ENCODE assay signal across 8 cellular contexts in the genomic region with DNA sequence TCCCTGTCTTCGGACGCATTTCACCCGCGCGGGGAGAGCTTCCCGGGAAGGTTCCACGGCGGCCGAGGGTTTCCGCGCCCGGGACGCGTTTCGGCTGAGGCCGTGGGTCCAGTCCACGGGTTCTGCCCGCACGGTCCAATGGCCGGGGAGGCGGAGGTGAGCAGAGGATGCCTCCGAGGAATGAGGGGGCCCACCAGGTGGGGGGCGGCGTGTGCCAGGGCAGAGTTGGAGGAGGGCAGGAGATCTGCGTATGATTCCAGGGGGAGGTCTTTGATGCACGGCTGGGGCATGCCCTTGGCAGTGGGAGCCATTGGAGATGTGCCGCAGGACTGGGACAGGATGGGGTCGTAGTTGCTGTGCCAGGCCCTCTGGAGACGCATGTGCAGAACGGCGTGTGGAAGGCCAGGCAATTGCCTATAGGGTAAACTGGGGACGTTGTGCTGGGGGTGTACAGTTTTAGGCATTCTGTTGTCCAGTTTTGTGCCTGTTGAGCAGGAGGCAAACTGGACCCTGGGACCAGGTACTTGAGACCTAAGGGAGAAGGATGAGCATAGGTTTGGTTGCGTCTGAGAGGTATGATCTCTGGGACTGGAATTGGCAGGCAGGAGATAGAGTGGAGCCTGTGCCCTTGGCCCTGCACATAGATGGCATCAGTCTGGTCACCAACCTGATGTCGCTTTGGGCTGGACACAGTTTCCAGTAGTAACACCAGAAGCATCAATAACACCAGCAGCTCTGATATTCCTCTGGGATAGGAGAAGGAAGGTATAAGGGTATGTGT. TPM values are rescaled to one million over a fixed set of nuclear protein-coding genes. Genes with fewer than 3 reads are reported as not detected.
A peak's percentile ranks its signal among the peaks of the same experiment; 100 is the strongest.
DNase-seq lines count a peak whose midpoint lies in the region; ATAC-seq and TF ChIP-seq lines count a peak whose summit lies in the region.

No MANE protein-coding gene starts in this region.

- ATAC-seq in GM23338: peak; percentile 48
- ATAC-seq in gastrocnemius medialis: peak in 1 of 2 donors; percentile 4
- no peak for ATAC-seq in GM21381 (IDR thresholded peaks at IDR 0.05; ENCODE audit: unreplicated experiment)
- ATAC-seq in HG02973 (IDR thresholded peaks at IDR 0.05; ENCODE audit: unreplicated experiment): no peak

- peak overlapping the region; percentile 94 for H3K4me3 Mint-ChIP-seq in GM23338
- H3K4me3 Mint-ChIP-seq in activated naive CD8-positive, alpha-beta T cell: peak overlapping the region; percentile 95

- H3K9me3 Mint-ChIP-seq in GM23338: peaks cover 10% of the 10 kb centered on the region
- no peaks in the 10 kb centered on the region for H3K9me3 Mint-ChIP-seq in activated naive CD8-positive, alpha-beta T cell (ENCODE audit: low read depth)

- intact Hi-C loops in gastrocnemius medialis (cut with DNase I; ENCODE audit: low total_unique reads): loop anchor here (2.0 kb wide), 1 partner anchor 58 kb away; the partner anchor contains the start of gene ZNF324

- 0 out of 2 replicates have a peak, but pooled peaks cover 6% of the 10 kb centered on the region for H3F3A ChIP-seq in GM23338 (replicated peaks; ENCODE audit: low read depth)

- H3K79me2 ChIP-seq in GM23338 (replicated peaks; ENCODE audit: insufficient read depth): no peaks in the 10 kb centered on the region
- H3K79me2 ChIP-seq in hepatocyte: peaks cover 40% of the 10 kb centered on the region

- peaks cover 13% of the 10 kb centered on the region for H3K27me3 Mint-ChIP-seq in GM23338 (ENCODE audit: insufficient read depth, low read depth, poor library complexity)
- no peaks in the 10 kb centered on the region for H3K27me3 Mint-ChIP-seq in activated naive CD8-positive, alpha-beta T cell

- no peak for TF ChIP-seq POLR2A in gastrocnemius medialis (IDR thresholded peaks at IDR 0.05)

- H3K27me3 ChIP-seq in GM23338 (ENCODE audit: insufficient read depth) (0 out of 2 replicates have a peak, but pooled peaks cover 7% of the 10 kb centered on the region), hepatocyte (no peaks in the 10 kb centered on the region), gastrocnemius medialis (no peaks in the 10 kb centered on the region)

- H3K4me1 ChIP-seq in GM23338 (ENCODE audit: insufficient read depth) (no peaks in the 10 kb centered on the region), hepatocyte (ENCODE audit: insufficient read depth) (peaks cover 8% of the 10 kb centered on the region), gastrocnemius medialis (peaks cover 21 to 23% of the 10 kb centered on the region in 2 donors)

- no peaks in the 10 kb centered on the region for H4K20me1 ChIP-seq in GM23338 (replicated peaks; ENCODE audit: insufficient read depth)
- H4K20me1 ChIP-seq in hepatocyte (ENCODE audit: insufficient read depth, poor library complexity, severe bottlenecking): no peaks in the 10 kb centered on the region

- H3K9me3 ChIP-seq in hepatocyte (ENCODE audit: low read depth) (no peaks in the 10 kb centered on the region), gastrocnemius medialis (no peaks in the 10 kb centered on the region)

- no peak overlapping the region for H3K27ac Mint-ChIP-seq in GM23338
- H3K27ac Mint-ChIP-seq in activated naive CD8-positive, alpha-beta T cell: peak overlapping the region; percentile 75

- DNase-seq in DMS79 treated with DMSO at 0.1 percent for 48 hours (lab: John Stamatoyannopoulos, UW): peak; percentile 27
- DNase-seq in GM23338 (ENCODE audit: low spot score): peak; percentile 37
- peak; percentile 27 to 47 for DNase-seq in NCI-H1930 (lab: John Stamatoyannopoulos, UW)
- peak; percentile 56 for DNase-seq in hepatocyte (ENCODE audit: low spot score)
- no peak for DNase-seq in gastrocnemius medialis

- no peak overlapping the region for H3K27ac ChIP-seq in GM23338 (ENCODE audit: low read depth)
- H3K27ac ChIP-seq in hepatocyte: peak overlapping the region; percentile 95
- H3K27ac ChIP-seq in gastrocnemius medialis: peak overlapping the region; percentile 86 to 93 (median 88)

- WGBS in hepatocyte (ENCODE audit: low lambda C conversion rate, missing lambda C conversion rate): 11% methylated on average over 30 of the region's 34 CpGs

- no peaks in the 10 kb centered on the region for H3K36me3 ChIP-seq in GM23338 (ENCODE audit: insufficient read depth)
- H3K36me3 ChIP-seq in hepatocyte (replicated peaks; ENCODE audit: insufficient read depth, low read depth): no peaks in the 10 kb centered on the region
- no peaks in the 10 kb centered on the region for H3K36me3 ChIP-seq in gastrocnemius medialis

- H3K9me2 ChIP-seq in GM23338 (ENCODE audit: insufficient read depth) (0 out of 2 replicates have a peak, but pooled peaks cover 5% of the 10 kb centered on the region), hepatocyte (replicated peaks; ENCODE audit: insufficient read depth) (no peaks in the 10 kb centered on the region)

- peaks cover 8% of the 10 kb centered on the region for H3K36me3 Mint-ChIP-seq in GM23338 (ENCODE audit: low read depth)
- H3K36me3 Mint-ChIP-seq in activated naive CD8-positive, alpha-beta T cell: peaks cover 2% of the 10 kb centered on the region

- peak overlapping the region; percentile 98 for H3K4me2 ChIP-seq in GM23338
- peak overlapping the region; percentile 97 for H3K4me2 ChIP-seq in hepatocyte

- peak overlapping the region; percentile 94 for H3K4me3 ChIP-seq in GM23338
- peak overlapping the region; percentile 61 for H3K4me3 ChIP-seq in hepatocyte
- H3K4me3 ChIP-seq in gastrocnemius medialis: peak overlapping the region; percentile 58 to 91 (median 84)

- H3K4me1 Mint-ChIP-seq in GM23338: peaks cover 17% of the 10 kb centered on the region
- peaks cover 30% of the 10 kb centered on the region for H3K4me1 Mint-ChIP-seq in activated naive CD8-positive, alpha-beta T cell (ENCODE audit: low read depth)

- TF ChIP-seq CTCF in GM23338 (conservative IDR thresholded peaks at IDR 0.05; ENCODE audit: low read depth in 2 of 2): no peak
- no peak for TF ChIP-seq CTCF in hepatocyte (IDR thresholded peaks at IDR 0.05; ENCODE audit: poor library complexity)
- no peak for TF ChIP-seq CTCF in gastrocnemius medialis (IDR thresholded peaks at IDR 0.05 in 4 of 5, conservative IDR thresholded peaks at IDR 0.05 in 1 of 5)

- in situ Hi-C loops in gastrocnemius medialis (cut with MboI; ENCODE audit: low sequenced_read_pairs in 4 of 4): no loop called here

- H2AFZ ChIP-seq in GM23338 (peak overlapping the region; percentile 91), hepatocyte (peak overlapping the region; percentile 98)

TF ChIP-seq in GM23338, 12 proteins besides CTCF, POLR2A, EP300 and RAD21 (continues in another document):
- TF ChIP-seq, protein P1, sequence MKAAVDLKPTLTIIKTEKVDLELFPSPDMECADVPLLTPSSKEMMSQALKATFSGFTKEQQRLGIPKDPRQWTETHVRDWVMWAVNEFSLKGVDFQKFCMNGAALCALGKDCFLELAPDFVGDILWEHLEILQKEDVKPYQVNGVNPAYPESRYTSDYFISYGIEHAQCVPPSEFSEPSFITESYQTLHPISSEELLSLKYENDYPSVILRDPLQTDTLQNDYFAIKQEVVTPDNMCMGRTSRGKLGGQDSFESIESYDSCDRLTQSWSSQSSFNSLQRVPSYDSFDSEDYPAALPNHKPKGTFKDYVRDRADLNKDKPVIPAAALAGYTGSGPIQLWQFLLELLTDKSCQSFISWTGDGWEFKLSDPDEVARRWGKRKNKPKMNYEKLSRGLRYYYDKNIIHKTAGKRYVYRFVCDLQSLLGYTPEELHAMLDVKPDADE (IDR thresholded peaks at IDR 0.05): no peak
- TF ChIP-seq EZH2 (IDR thresholded peaks at IDR 0.05; ENCODE audit: low read depth, unreplicated experiment) (no peak), CREB1 (CRISPR knock-in tag; IDR thresholded peaks at IDR 0.05; ENCODE audit: low read depth) (no peak)

RNA-seq across cellular contexts. Expression of gene ZNF584, which starts 0.8 kb away (rescaled TPM):
- total RNA-seq in GM23338 (2014; rRNA removed; shearing (Covaris generic)): 8.1 and 9.1 TPM in 2 replicates
- polyA plus RNA-seq in GM23338 (2016; fragmentation: Nextera tagmentation; extraction: Ambion mirVana) (1.1 and 2.3 TPM in 2 replicates), hepatocyte (4.5 and 7.9 TPM in 2 replicates)
- total RNA-seq in hepatocyte (4.5 and 5.5 TPM in 2 replicates), gastrocnemius medialis (10 to 100 TPM in 2 of 4 donors, 1 to 10 TPM in 2; 8.5 to 21.4 (median 10.2) TPM)

RNA-seq across cellular contexts. Expression of gene RNF225, which starts 13.7 kb away (rescaled TPM):
- 0.87 TPM in 1 of 2 replicates, not detected in the other for total RNA-seq in GM23338 (2014; rRNA removed; shearing (Covaris generic))
- polyA plus RNA-seq in GM23338 (2016; fragmentation: Nextera tagmentation; extraction: Ambion mirVana) (not detected in 2 replicates), hepatocyte (0.47 TPM in 1 of 2 replicates, not detected in the other)
- total RNA-seq in hepatocyte (not detected in 2 replicates), gastrocnemius medialis (not detected)

RNA-seq across cellular contexts. Expression of gene RPS5, which starts 22.1 kb away (rescaled TPM):
- total RNA-seq in GM23338 (2014; rRNA removed; shearing (Covaris generic)): 2,020 and 2,111 TPM in 2 replicates
- polyA plus RNA-seq in GM23338 (2016; fragmentation: Nextera tagmentation; extraction: Ambion mirVana) (734 and 753 TPM in 2 replicates), hepatocyte (562 and 565 TPM in 2 replicates)
- total RNA-seq in hepatocyte (1,644 and 2,420 TPM in 2 replicates), gastrocnemius medialis (1,000 to 10,000 TPM; 1,345 to 1,665 (median 1,438) TPM)

RNA-seq across cellular contexts. Expression of gene ZNF837, which starts 28.4 kb away (rescaled TPM):
- total RNA-seq in GM23338 (2014; rRNA removed; shearing (Covaris generic)): 11.0 and 11.3 TPM in 2 replicates
- polyA plus RNA-seq in GM23338 (2016; fragmentation: Nextera tagmentation; extraction: Ambion mirVana) (2.2 and 3.1 TPM in 2 replicates), hepatocyte (5.4 and 9.7 TPM in 2 replicates)
- total RNA-seq in hepatocyte (5.0 and 5.9 TPM in 2 replicates), gastrocnemius medialis (under 1 TPM in 2 of 4 donors, not detected in 2; 0.11 to 0.36 TPM)

RNA-seq across cellular contexts. Expression of gene ZNF132, which starts 30.8 kb away (rescaled TPM):
- 3.0 and 5.2 TPM in 2 replicates for total RNA-seq in GM23338 (2014; rRNA removed; shearing (Covaris generic))
- polyA plus RNA-seq in GM23338 (2016; fragmentation: Nextera tagmentation; extraction: Ambion mirVana): 1.1 and 2.2 TPM in 2 replicates
- total RNA-seq in hepatocyte: 1.0 and 1.5 TPM in 2 replicates
- polyA plus RNA-seq in hepatocyte: 0.35 and 0.95 TPM in 2 replicates
- total RNA-seq in gastrocnemius medialis: 1 to 10 TPM; 1.8 to 2.7 (median 2.4) TPM

Comparison
In these comparisons a context has a peak if more than half of its experiments do, and no peak if none do; other contexts are left out.
1. DNase-seq: peak in DMS79 treated with DMSO at 0.1 percent for 48 hours (single experiment), GM23338 (single experiment), NCI-H1930 (2 of 2) and hepatocyte (single experiment); none in gastrocnemius medialis (0 of 2).
2. Peak in every context shown above with its lines, with median percentiles within 50 percentile points of each other: H3K4me3 ChIP-seq.